ENCODE assay signal across 8 cellular contexts in the genomic region with DNA sequence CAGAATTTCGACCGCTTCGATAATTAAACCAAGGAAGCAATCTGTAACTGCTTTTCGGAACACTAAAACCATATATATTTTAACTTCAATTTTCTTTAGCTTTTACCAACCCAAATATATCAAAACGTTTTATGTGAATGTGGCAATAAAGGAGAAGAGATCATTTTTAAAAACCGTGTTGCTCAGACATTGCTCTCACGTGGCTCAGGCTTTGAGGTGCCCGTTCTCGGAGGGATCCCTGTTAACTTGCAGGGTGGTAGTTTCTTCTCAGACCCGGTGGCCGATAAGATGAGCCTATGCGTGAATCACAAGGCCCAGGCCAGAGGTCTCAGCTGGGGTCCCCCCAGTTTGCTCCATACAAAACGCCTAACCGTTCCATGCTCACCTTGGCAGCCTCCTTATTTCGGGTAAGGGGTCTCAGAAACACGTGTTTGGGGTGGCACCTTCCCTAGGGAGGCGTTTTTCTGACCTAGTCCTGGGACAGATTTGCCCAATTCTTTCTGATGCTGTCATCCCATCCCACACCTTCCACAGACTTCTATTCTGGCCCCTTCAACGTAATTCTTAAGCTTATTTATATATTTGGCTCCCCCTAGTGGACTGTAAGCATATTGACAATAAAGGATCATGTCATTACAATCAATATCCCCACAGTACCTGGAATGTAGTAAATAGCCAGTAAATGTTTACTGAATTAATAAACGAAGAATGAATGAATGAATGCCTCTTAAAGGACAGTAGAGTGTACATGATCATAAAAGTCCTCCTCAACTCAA. TPM values are rescaled to one million over a fixed set of nuclear protein-coding genes. Genes with fewer than 3 reads are reported as not detected.
DNase-seq lines count a peak whose midpoint lies in the region; ATAC-seq, FAIRE-seq and TF ChIP-seq lines count a peak whose summit lies in the region.

No MANE protein-coding gene starts in this region.

- TF ChIP-seq CTCF in glutamatergic neuron (IDR thresholded peaks at IDR 0.05; ENCODE audit: partially characterized antibody, unreplicated experiment) (peak; percentile 71), pancreas (IDR thresholded peaks at IDR 0.05) (peak; percentile 56 to 82 (median 70))

- no peaks in the 10 kb centered on the region for H3K9me3 ChIP-seq in pancreas

- peak; percentile 40 for DNase-seq in activated CD4-positive, alpha-beta T cell treated with anti-CD3 and anti-CD28 coated beads for 36 hours
- no peak for DNase-seq in activated CD4-positive, alpha-beta T cell treated with anti-CD3 and anti-CD28 coated beads, Interleukin-2, amount 50 U/mL, for 1 hour
- peak; percentile 83 for DNase-seq in OCI-M1 (lab: John Stamatoyannopoulos, UW)
- DNase-seq in activated naive CD8-positive, alpha-beta T cell treated with anti-CD3 and anti-CD28 coated beads, Interleukin-2, amount 10 ng/mL, durations not matched to agents 7 days and 5 days: peak; percentile 54
- no peak for DNase-seq in glutamatergic neuron
- peak in 1 of 6 donors; percentile 13 for DNase-seq in pancreas
- DNase-seq in COLO668 (lab: John Stamatoyannopoulos, UW; ENCODE audit: unreplicated experiment): no peak

- peak; percentile 88 for FAIRE-seq in pancreas (lab: Jason Lieb, UNC)

- 41 to 45% methylated on average over 19 of the region's 19 CpGs for WGBS in pancreas, 2 donors

- peak overlapping the region in 1 of 4 donors; percentile 6 for H3K27ac ChIP-seq in pancreas

- POLR2A ChIA-PET in activated CD4-positive, alpha-beta T cell treated with anti-CD3 and anti-CD28 coated beads for 36 hours (lab: Charles Lee): interaction anchor here (0.5 to 0.7 kb wide), 3 partner anchors 93 to 187 kb away, joined by 3 to 5 read pairs (median 3); no protein-coding TSS in a partner anchor
- POLR2A ChIA-PET in activated naive CD8-positive, alpha-beta T cell treated with anti-CD3 and anti-CD28 coated beads, Interleukin-2, amount 10 ng/mL, durations not matched to agents 7 days and 5 days (lab: Charles Lee): interaction anchor here (1.4 kb wide), 1 partner anchor 93 kb away, joined by 5 read pairs; no protein-coding TSS in a partner anchor

- CTCF ChIA-PET in activated CD4-positive, alpha-beta T cell treated with anti-CD3 and anti-CD28 coated beads for 36 hours (lab: Charles Lee): interaction anchor here (0.6 to 4.2 kb wide), 81 partner anchors 9 to 1063 kb away, joined by 3 to 43 read pairs (median 4); partner anchors contain the start of gene SERINC5

- peak overlapping the region; percentile 41 for H3K4me3 Mint-ChIP-seq in activated CD4-positive, alpha-beta T cell treated with anti-CD3 and anti-CD28 coated beads for 36 hours
- H3K4me3 Mint-ChIP-seq in activated naive CD8-positive, alpha-beta T cell treated with anti-CD3 and anti-CD28 coated beads, Interleukin-2, amount 10 ng/mL, durations not matched to agents 7 days and 5 days: peak overlapping the region; percentile 77
- H3K4me3 Mint-ChIP-seq in glutamatergic neuron (ENCODE audit: unreplicated experiment): no peak overlapping the region

- peaks cover 0 to 5% (median 0%) of the 10 kb centered on the region in 3 donors for H3K4me1 ChIP-seq in pancreas

- no peak for TF ChIP-seq EP300 in Ishikawa (IDR thresholded peaks at IDR 0.05; ENCODE audit: borderline replicate concordance)

- no peaks in the 10 kb centered on the region for H3K27me3 ChIP-seq in pancreas

- no peaks in the 10 kb centered on the region for H3K36me3 Mint-ChIP-seq in activated CD4-positive, alpha-beta T cell treated with anti-CD3 and anti-CD28 coated beads for 36 hours (ENCODE audit: low read depth)
- no peaks in the 10 kb centered on the region for H3K36me3 Mint-ChIP-seq in activated naive CD8-positive, alpha-beta T cell treated with anti-CD3 and anti-CD28 coated beads, Interleukin-2, amount 10 ng/mL, durations not matched to agents 7 days and 5 days
- H3K36me3 Mint-ChIP-seq in glutamatergic neuron (ENCODE audit: unreplicated experiment): no peaks in the 10 kb centered on the region

- H3K27ac Mint-ChIP-seq in activated CD4-positive, alpha-beta T cell treated with anti-CD3 and anti-CD28 coated beads for 36 hours: peak overlapping the region; percentile 76
- H3K27ac Mint-ChIP-seq in activated naive CD8-positive, alpha-beta T cell treated with anti-CD3 and anti-CD28 coated beads, Interleukin-2, amount 10 ng/mL, durations not matched to agents 7 days and 5 days: peak overlapping the region; percentile 79
- peak overlapping the region; percentile 28 for H3K27ac Mint-ChIP-seq in glutamatergic neuron (ENCODE audit: unreplicated experiment)

- TF ChIP-seq RAD21 in Ishikawa (IDR thresholded peaks at IDR 0.05; ENCODE audit: low read depth): peak; percentile 87

- no peaks in the 10 kb centered on the region for H3K9me3 Mint-ChIP-seq in activated CD4-positive, alpha-beta T cell treated with anti-CD3 and anti-CD28 coated beads for 36 hours (ENCODE audit: low read depth)
- no peaks in the 10 kb centered on the region for H3K9me3 Mint-ChIP-seq in activated naive CD8-positive, alpha-beta T cell treated with anti-CD3 and anti-CD28 coated beads, Interleukin-2, amount 10 ng/mL, durations not matched to agents 7 days and 5 days
- no peaks in the 10 kb centered on the region for H3K9me3 Mint-ChIP-seq in glutamatergic neuron (ENCODE audit: unreplicated experiment)

- peak overlapping the region in 2 of 4 donors; percentile 1 to 19 for H3K4me3 ChIP-seq in pancreas

- H3K4me1 Mint-ChIP-seq in activated CD4-positive, alpha-beta T cell treated with anti-CD3 and anti-CD28 coated beads for 36 hours: peaks cover 12% of the 10 kb centered on the region
- peaks cover 8% of the 10 kb centered on the region for H3K4me1 Mint-ChIP-seq in activated naive CD8-positive, alpha-beta T cell treated with anti-CD3 and anti-CD28 coated beads, Interleukin-2, amount 10 ng/mL, durations not matched to agents 7 days and 5 days
- peaks cover 10% of the 10 kb centered on the region for H3K4me1 Mint-ChIP-seq in glutamatergic neuron (ENCODE audit: low read depth, unreplicated experiment)

- no peaks in the 10 kb centered on the region for H3K36me3 ChIP-seq in pancreas

- H3K27me3 Mint-ChIP-seq in activated CD4-positive, alpha-beta T cell treated with anti-CD3 and anti-CD28 coated beads for 36 hours: no peaks in the 10 kb centered on the region
- H3K27me3 Mint-ChIP-seq in activated naive CD8-positive, alpha-beta T cell treated with anti-CD3 and anti-CD28 coated beads, Interleukin-2, amount 10 ng/mL, durations not matched to agents 7 days and 5 days: peaks cover 2% of the 10 kb centered on the region
- no peaks in the 10 kb centered on the region for H3K27me3 Mint-ChIP-seq in glutamatergic neuron (ENCODE audit: unreplicated experiment)

- ATAC-seq in activated CD4-positive, alpha-beta T cell treated with anti-CD3 and anti-CD28 coated beads for 36 hours: peak; percentile 82
- peak; percentile 57 for ATAC-seq in activated naive CD8-positive, alpha-beta T cell treated with anti-CD3 and anti-CD28 coated beads, Interleukin-2, amount 10 ng/mL, durations not matched to agents 7 days and 5 days (ENCODE audit: low read depth)
- ATAC-seq in pancreas: peak; percentile 82 to 92 (median 90)

- intact Hi-C loops in activated CD4-positive, alpha-beta T cell treated with anti-CD3 and anti-CD28 coated beads for 36 hours (cut with DNase I, micrococcal nuclease): loop anchor here (1.0 to 10.0 kb wide), 9 partner anchors 93 to 1063 kb away; partner anchors contain the start of genes DHFR (in 1 of the 2), MSH3 (in 1 of the 2) and MTX3 (in 1 of the 2)
- intact Hi-C loops in pancreas (cut with DNase I): no loop called here

TF ChIP-seq in Ishikawa, 13 proteins besides CTCF, POLR2A, EP300 and RAD21:
- TF ChIP-seq, protein P1, sequence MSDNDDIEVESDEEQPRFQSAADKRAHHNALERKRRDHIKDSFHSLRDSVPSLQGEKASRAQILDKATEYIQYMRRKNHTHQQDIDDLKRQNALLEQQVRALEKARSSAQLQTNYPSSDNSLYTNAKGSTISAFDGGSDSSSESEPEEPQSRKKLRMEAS (IDR thresholded peaks at IDR 0.05): no peak
- 0 out of 2 replicates have a peak, but pooled peaks have one; percentile 0 for TF ChIP-seq TEAD4 (IDR thresholded peaks at IDR 0.05)

RNA-seq across cellular contexts. Expression of gene THBS4, which starts 48.2 kb away (rescaled TPM):
- total RNA-seq in activated CD4-positive, alpha-beta T cell treated with anti-CD3 and anti-CD28 coated beads for 36 hours: 1 to 10 TPM; 2.1 to 2.3 TPM
- under 1 TPM; 0.47 to 0.57 TPM for total RNA-seq in activated naive CD8-positive, alpha-beta T cell treated with anti-CD3 and anti-CD28 coated beads, Interleukin-2, amount 10 ng/mL, durations not matched to agents 7 days and 5 days
- 41.1 TPM for total RNA-seq in glutamatergic neuron (ENCODE audit: unreplicated experiment)
- total RNA-seq in pancreas: 10 to 100 TPM in 3 of 6 donors, 1 to 10 TPM in 3; 3.7 to 56.8 (median 7.9) TPM
- polyA plus RNA-seq in pancreas: 10 to 100 TPM in 1 of 2 donors, 1 to 10 TPM in 1; 6.1 to 30.4 TPM

Comparison
In these comparisons a context has a peak if more than half of its experiments do, and no peak if none do; other contexts are left out.
1. DNase-seq: peak in activated CD4-positive, alpha-beta T cell treated with anti-CD3 and anti-CD28 coated beads for 36 hours (single experiment), OCI-M1 (single experiment) and activated naive CD8-positive, alpha-beta T cell treated with anti-CD3 and anti-CD28 coated beads, Interleukin-2, amount 10 ng/mL, durations not matched to agents 7 days and 5 days (single experiment); none in activated CD4-positive, alpha-beta T cell treated with anti-CD3 and anti-CD28 coated beads, Interleukin-2, amount 50 U/mL, for 1 hour (single experiment), glutamatergic neuron (single experiment) and COLO668 (single experiment).
2. H3K27ac Mint-ChIP-seq: peak in every context shown above with its lines; median percentile 79 in activated naive CD8-positive, alpha-beta T cell treated with anti-CD3 and anti-CD28 coated beads, Interleukin-2, amount 10 ng/mL, durations not matched to agents 7 days and 5 days; 76 in activated CD4-positive, alpha-beta T cell treated with anti-CD3 and anti-CD28 coated beads for 36 hours; 28 in glutamatergic neuron.
3. intact Hi-C loops: an anchor here in activated CD4-positive, alpha-beta T cell treated with anti-CD3 and anti-CD28 coated beads for 36 hours (1.0 to 10.0 kb wide); none called in pancreas.
4. Peak in every context shown above with its lines, with median percentiles within 50 percentile points of each other: ATAC-seq.